8 cellular contexts compared by ENCODE assay signal in the genomic region with DNA sequence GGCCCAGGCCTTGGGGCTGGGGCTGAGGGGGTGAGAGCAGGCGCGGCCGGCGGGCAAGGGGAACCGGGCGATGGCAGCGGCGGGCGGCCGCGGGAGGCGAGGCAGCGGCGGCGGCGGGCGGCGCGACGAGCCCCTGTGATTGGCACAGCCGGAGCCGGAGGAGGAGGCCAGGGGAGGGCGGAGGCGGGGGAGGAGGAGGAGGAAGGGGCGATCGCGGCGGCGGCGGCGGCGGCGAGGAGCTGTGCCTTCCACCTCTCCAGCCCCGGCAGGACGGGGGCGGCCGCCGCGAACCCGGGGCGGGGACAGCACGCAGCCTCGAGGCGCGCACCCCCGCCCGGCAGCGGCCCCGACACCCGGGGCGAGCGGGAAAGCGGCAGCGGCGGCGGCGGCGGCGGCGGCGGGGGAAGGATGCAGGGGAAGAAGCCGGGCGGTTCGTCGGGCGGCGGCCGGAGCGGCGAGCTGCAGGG. TPM values are rescaled to one million over a fixed set of nuclear protein-coding genes. Genes with fewer than 3 reads are reported as not detected.
DNase-seq lines count a peak whose midpoint lies in the region; ATAC-seq and TF ChIP-seq lines count a peak whose summit lies in the region.

Gene SLCO3A1 (plus strand): TSS at position 208 of the 467 bp plus-strand sequence.

- H3K79me2 ChIP-seq in OCI-LY7 (ENCODE audit: insufficient read depth, low read depth, low read length), result peaks cover 46% of the 10 kb centered on the region; the same call in 1 of the 2 replicates

- H3K27ac Mint-ChIP-seq in activated T-helper 2 cell treated with anti-CD3 and anti-CD28 coated beads, Interferon-gamma antibody, Interleukin-2, Interleukin-4, amounts not matched to agents 10 μg/mL and 5 μg/mL and 100 μg/mL, durations not matched to agents 14 hours and 24 hours and 36 hours, result peak within 1 kb of the TSS; percentile 89
- no peak within 1 kb of the TSS for H3K27ac Mint-ChIP-seq in neural crest cell (ENCODE audit: unreplicated experiment)

- H3K4me1 ChIP-seq in A673 (ENCODE audit: insufficient read depth, low read length, poor library complexity, severe bottlenecking) (peaks cover 40% of the 10 kb centered on the region), OCI-LY7 (ENCODE audit: insufficient read depth, low read length, poor library complexity, severe bottlenecking) (peaks cover 40% of the 10 kb centered on the region)

- peaks cover 6% of the 10 kb centered on the region for H3K27me3 Mint-ChIP-seq in activated T-helper 2 cell treated with anti-CD3 and anti-CD28 coated beads, Interferon-gamma antibody, Interleukin-2, Interleukin-4, amounts not matched to agents 10 μg/mL and 5 μg/mL and 100 μg/mL, durations not matched to agents 14 hours and 24 hours and 36 hours (ENCODE audit: low read depth)
- H3K27me3 Mint-ChIP-seq in neural crest cell (ENCODE audit: low read depth), result peaks cover 36% of the 10 kb centered on the region

- ATAC-seq in GM18868 (IDR thresholded peaks at IDR 0.05; ENCODE audit: unreplicated experiment), result peak; percentile 24
- peak; percentile 19 for ATAC-seq in HG03135 (IDR thresholded peaks at IDR 0.05; ENCODE audit: unreplicated experiment)

- peaks cover 8% of the 10 kb centered on the region for H3K36me3 Mint-ChIP-seq in activated T-helper 2 cell treated with anti-CD3 and anti-CD28 coated beads, Interferon-gamma antibody, Interleukin-2, Interleukin-4, amounts not matched to agents 10 μg/mL and 5 μg/mL and 100 μg/mL, durations not matched to agents 14 hours and 24 hours and 36 hours (ENCODE audit: low read depth)
- no peaks in the 10 kb centered on the region for H3K36me3 Mint-ChIP-seq in neural crest cell (ENCODE audit: low read depth)

- peak within 1 kb of the TSS; percentile 98 for H3K4me2 ChIP-seq in OCI-LY7 (ENCODE audit: low read length)

- peaks cover 10% of the 10 kb centered on the region for H3K27me3 ChIP-seq in A673 (replicated peaks; ENCODE audit: insufficient read depth, low read depth, low read length, poor library complexity)

- no peaks in the 10 kb centered on the region for H3K9me2 ChIP-seq in OCI-LY7 (ENCODE audit: insufficient read depth, low read length)

- peaks cover 7% of the 10 kb centered on the region; the same call in 1 of the 2 replicates for H4K20me1 ChIP-seq in OCI-LY7 (ENCODE audit: insufficient read depth, low read length)

- H3K36me3 ChIP-seq in A673 (ENCODE audit: insufficient read depth, low read length, poor library complexity, severe bottlenecking) (no peaks in the 10 kb centered on the region), OCI-LY7 (ENCODE audit: insufficient read depth, low read length) (peaks cover 3% of the 10 kb centered on the region; the same call in 1 of the 2 replicates)

- intact Hi-C loops in A673 (cut with micrococcal nuclease; ENCODE audit: unreplicated experiment), result loop anchor here (10.0 kb wide), 1 partner anchor 149 kb away; no protein-coding TSS in a partner anchor
- intact Hi-C loops in OCI-LY7 (cut with micrococcal nuclease; ENCODE audit: unreplicated experiment), result loop anchor here (1.0 to 10.0 kb wide), 5 partner anchors 121 to 1054 kb away; no protein-coding TSS in a partner anchor
- intact Hi-C loops in activated T-helper 2 cell treated with anti-CD3 and anti-CD28 coated beads, Interferon-gamma antibody, Interleukin-2, Interleukin-4, amounts not matched to agents 10 μg/mL and 5 μg/mL and 100 μg/mL, durations not matched to agents 14 hours and 24 hours and 36 hours (cut with micrococcal nuclease), result loop anchor here (2.0 to 5.0 kb wide), 3 partner anchors 147 to 546 kb away; no protein-coding TSS in a partner anchor

- POLR2A ChIA-PET in A673 (lab: Charles Lee; ENCODE audit: low non-redundant PET), result no interaction called here
- POLR2A ChIA-PET in OCI-LY7 (lab: Charles Lee), result interaction anchor here (0.6 to 1.9 kb wide), 3 partner anchors 10 to 1007 kb away, joined by 3 to 10 read pairs (median 4); no protein-coding TSS in a partner anchor

- H3K27ac ChIP-seq in A673 (ENCODE audit: low read depth, low read length, poor library complexity, severe bottlenecking) (peak within 1 kb of the TSS; percentile 76), OCI-LY7 (ENCODE audit: low read depth, low read length, poor library complexity, severe bottlenecking) (peak within 1 kb of the TSS; percentile 95)

- H2AFZ ChIP-seq in OCI-LY7 (ENCODE audit: low read length), result peak within 1 kb of the TSS; percentile 77

- CTCF ChIA-PET in A673 (lab: Charles Lee), result interaction anchor here (0.6 to 0.8 kb wide), 2 partner anchors 14 to 968 kb away, joined by 3 to 9 read pairs; no protein-coding TSS in a partner anchor
- CTCF ChIA-PET in OCI-LY7 (lab: Charles Lee; ENCODE audit: unreplicated experiment), result interaction anchor here (0.6 to 0.8 kb wide), 2 partner anchors 10 to 28 kb away, joined by 8 to 10 read pairs; no protein-coding TSS in a partner anchor

- no peak for TF ChIP-seq CTCF in A673 (conservative IDR thresholded peaks at IDR 0.05; ENCODE audit: low read depth, low read length)
- no peak for TF ChIP-seq CTCF in OCI-LY7 (conservative IDR thresholded peaks at IDR 0.05; ENCODE audit: low read length)
- no peak for TF ChIP-seq CTCF in fibroblast of the aortic adventitia (IDR thresholded peaks at IDR 0.05; ENCODE audit: insufficient read depth, low read length)
- no peak for TF ChIP-seq CTCF in neural crest cell (conservative IDR thresholded peaks at IDR 0.05)

- peaks cover 4% of the 10 kb centered on the region for H3K9me3 Mint-ChIP-seq in activated T-helper 2 cell treated with anti-CD3 and anti-CD28 coated beads, Interferon-gamma antibody, Interleukin-2, Interleukin-4, amounts not matched to agents 10 μg/mL and 5 μg/mL and 100 μg/mL, durations not matched to agents 14 hours and 24 hours and 36 hours
- H3K9me3 Mint-ChIP-seq in neural crest cell, result no peaks in the 10 kb centered on the region

- H3K4me3 Mint-ChIP-seq in activated T-helper 2 cell treated with anti-CD3 and anti-CD28 coated beads, Interferon-gamma antibody, Interleukin-2, Interleukin-4, amounts not matched to agents 10 μg/mL and 5 μg/mL and 100 μg/mL, durations not matched to agents 14 hours and 24 hours and 36 hours (ENCODE audit: low read depth), result peak within 1 kb of the TSS; percentile 84
- H3K4me3 Mint-ChIP-seq in neural crest cell, result peak within 1 kb of the TSS; percentile 92

- H3K4me1 Mint-ChIP-seq in activated T-helper 2 cell treated with anti-CD3 and anti-CD28 coated beads, Interferon-gamma antibody, Interleukin-2, Interleukin-4, amounts not matched to agents 10 μg/mL and 5 μg/mL and 100 μg/mL, durations not matched to agents 14 hours and 24 hours and 36 hours (ENCODE audit: low read depth), result peaks cover 58% of the 10 kb centered on the region
- peaks cover 14% of the 10 kb centered on the region for H3K4me1 Mint-ChIP-seq in neural crest cell

- no peaks in the 10 kb centered on the region for H3K9me3 ChIP-seq in A673 (ENCODE audit: low read depth, low read length, poor library complexity, severe bottlenecking)
- no peaks in the 10 kb centered on the region for H3K9me3 ChIP-seq in OCI-LY7 (ENCODE audit: low read length)

- peak; percentile 61 for DNase-seq in A673 (ENCODE audit: low spot score)
- DNase-seq in OCI-LY7 (ENCODE audit: low spot score), result peak; percentile 78
- DNase-seq in activated T-helper 2 cell treated with anti-CD3 and anti-CD28 coated beads, Interferon-gamma antibody, Interleukin-2, Interleukin-4, amounts not matched to agents 10 μg/mL and 5 μg/mL and 100 μg/mL, durations not matched to agents 14 hours and 24 hours and 36 hours (ENCODE audit: low spot score), result peak; percentile 72
- peak; percentile 45 for DNase-seq in fibroblast of the aortic adventitia (ENCODE audit: low read depth)
- DNase-seq in neural crest cell (ENCODE audit: low read depth, low spot score), result peak; percentile 45
- peak; percentile 59 for DNase-seq in superior temporal gyrus (ENCODE audit: extremely low spot score)

- BruUV-seq in A673 (replicated peaks; lab: Mats Ljungman, UMichigan), result no TSS peak
- BruUV-seq in OCI-LY7 (replicated peaks; lab: Mats Ljungman, UMichigan), result no TSS peak

- peak within 1 kb of the TSS; percentile 71 for H3K4me3 ChIP-seq in A673 (ENCODE audit: low read depth, low read length, poor library complexity, severe bottlenecking)
- H3K4me3 ChIP-seq in OCI-LY7 (ENCODE audit: low read depth, low read length, poor library complexity, severe bottlenecking), result peak within 1 kb of the TSS; percentile 84
- H3K4me3 ChIP-seq in fibroblast of the aortic adventitia (ENCODE audit: low read depth, low read length), result peak within 1 kb of the TSS; percentile 80

RNA-seq across cellular contexts. Expression of gene SLCO3A1, which starts in this region (rescaled TPM):
- 16.6 and 17.7 TPM in 2 replicates for total RNA-seq in A673 (2021)
- total RNA-seq in OCI-LY7 (2014; rRNA removed; shearing (Covaris generic)), result 7.6 and 8.5 TPM in 2 replicates
- 40.0 and 47.3 TPM in 2 replicates for total RNA-seq in OCI-LY7 (2022)
- total RNA-seq in activated T-helper 2 cell treated with anti-CD3 and anti-CD28 coated beads, Interferon-gamma antibody, Interleukin-2, Interleukin-4, amounts not matched to agents 10 μg/mL and 5 μg/mL and 100 μg/mL, durations not matched to agents 14 hours and 24 hours and 36 hours, result 26.2 and 26.3 TPM in 2 replicates
- 8.9 and 11.1 TPM in 2 replicates for total RNA-seq in fibroblast of the aortic adventitia (ENCODE audit: low replicate concordance)
- total RNA-seq in neural crest cell, result 6.1 and 6.3 TPM in 2 replicates

Comparison
In these comparisons a context has a peak if more than half of its experiments do, and no peak if none do; other contexts are left out.
1. Peak in every context shown above with its lines: DNase-seq, ATAC-seq, H3K4me3 ChIP-seq and H3K27ac ChIP-seq.